In genomic region chr11:78574386-78575381, GRCh38 we compare ENCODE assay signal across 1 cellular context.
TF ChIP-seq lines count a peak whose summit lies in the region.

A gene with protein sequence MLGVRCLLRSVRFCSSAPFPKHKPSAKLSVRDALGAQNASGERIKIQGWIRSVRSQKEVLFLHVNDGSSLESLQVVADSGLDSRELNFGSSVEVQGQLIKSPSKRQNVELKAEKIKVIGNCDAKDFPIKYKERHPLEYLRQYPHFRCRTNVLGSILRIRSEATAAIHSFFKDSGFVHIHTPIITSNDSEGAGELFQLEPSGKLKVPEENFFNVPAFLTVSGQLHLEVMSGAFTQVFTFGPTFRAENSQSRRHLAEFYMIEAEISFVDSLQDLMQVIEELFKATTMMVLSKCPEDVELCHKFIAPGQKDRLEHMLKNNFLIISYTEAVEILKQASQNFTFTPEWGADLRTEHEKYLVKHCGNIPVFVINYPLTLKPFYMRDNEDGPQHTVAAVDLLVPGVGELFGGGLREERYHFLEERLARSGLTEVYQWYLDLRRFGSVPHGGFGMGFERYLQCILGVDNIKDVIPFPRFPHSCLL (minus strand): TSS chr11:78574864. CDS start chr11:78574488, 376 bp downstream.

TF ChIP-seq in SK-N-SH, 30 proteins besides CTCF, POLR2A, EP300 and RAD21 (continued from another document):
- TF ChIP-seq, protein P1, sequence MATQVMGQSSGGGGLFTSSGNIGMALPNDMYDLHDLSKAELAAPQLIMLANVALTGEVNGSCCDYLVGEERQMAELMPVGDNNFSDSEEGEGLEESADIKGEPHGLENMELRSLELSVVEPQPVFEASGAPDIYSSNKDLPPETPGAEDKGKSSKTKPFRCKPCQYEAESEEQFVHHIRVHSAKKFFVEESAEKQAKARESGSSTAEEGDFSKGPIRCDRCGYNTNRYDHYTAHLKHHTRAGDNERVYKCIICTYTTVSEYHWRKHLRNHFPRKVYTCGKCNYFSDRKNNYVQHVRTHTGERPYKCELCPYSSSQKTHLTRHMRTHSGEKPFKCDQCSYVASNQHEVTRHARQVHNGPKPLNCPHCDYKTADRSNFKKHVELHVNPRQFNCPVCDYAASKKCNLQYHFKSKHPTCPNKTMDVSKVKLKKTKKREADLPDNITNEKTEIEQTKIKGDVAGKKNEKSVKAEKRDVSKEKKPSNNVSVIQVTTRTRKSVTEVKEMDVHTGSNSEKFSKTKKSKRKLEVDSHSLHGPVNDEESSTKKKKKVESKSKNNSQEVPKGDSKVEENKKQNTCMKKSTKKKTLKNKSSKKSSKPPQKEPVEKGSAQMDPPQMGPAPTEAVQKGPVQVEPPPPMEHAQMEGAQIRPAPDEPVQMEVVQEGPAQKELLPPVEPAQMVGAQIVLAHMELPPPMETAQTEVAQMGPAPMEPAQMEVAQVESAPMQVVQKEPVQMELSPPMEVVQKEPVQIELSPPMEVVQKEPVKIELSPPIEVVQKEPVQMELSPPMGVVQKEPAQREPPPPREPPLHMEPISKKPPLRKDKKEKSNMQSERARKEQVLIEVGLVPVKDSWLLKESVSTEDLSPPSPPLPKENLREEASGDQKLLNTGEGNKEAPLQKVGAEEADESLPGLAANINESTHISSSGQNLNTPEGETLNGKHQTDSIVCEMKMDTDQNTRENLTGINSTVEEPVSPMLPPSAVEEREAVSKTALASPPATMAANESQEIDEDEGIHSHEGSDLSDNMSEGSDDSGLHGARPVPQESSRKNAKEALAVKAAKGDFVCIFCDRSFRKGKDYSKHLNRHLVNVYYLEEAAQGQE (IDR thresholded peaks at IDR 0.05; ENCODE audit: low read depth, low read length) = no peak
- TF ChIP-seq TCF12 (IDR thresholded peaks at IDR 0.05) = no peak
- TF ChIP-seq FOXM1 (IDR thresholded peaks at IDR 0.05; ENCODE audit: low read depth) = no peak
- TF ChIP-seq SIN3A (IDR thresholded peaks at IDR 0.05; ENCODE audit: borderline replicate concordance, low read depth, low read length) = peak; percentile 92
- no peak for TF ChIP-seq FOSL2 (IDR thresholded peaks at IDR 0.05; ENCODE audit: borderline replicate concordance, low read depth)
- TF ChIP-seq YY1 (IDR thresholded peaks at IDR 0.05; ENCODE audit: low read depth) = no peak
- TF ChIP-seq EZH2phosphoT487 (IDR thresholded peaks at IDR 0.05; ENCODE audit: borderline replicate concordance, low read depth) = no peak
- no peak for TF ChIP-seq JUND (IDR thresholded peaks at IDR 0.05)
- no peak for TF ChIP-seq GABPA (IDR thresholded peaks at IDR 0.05; ENCODE audit: low read depth)
- TF ChIP-seq RCOR1 (IDR thresholded peaks at IDR 0.05; ENCODE audit: low read length) = no peak
- no peak for TF ChIP-seq RFX5 (IDR thresholded peaks at IDR 0.05; ENCODE audit: low read length)
